In the genomic region with DNA sequence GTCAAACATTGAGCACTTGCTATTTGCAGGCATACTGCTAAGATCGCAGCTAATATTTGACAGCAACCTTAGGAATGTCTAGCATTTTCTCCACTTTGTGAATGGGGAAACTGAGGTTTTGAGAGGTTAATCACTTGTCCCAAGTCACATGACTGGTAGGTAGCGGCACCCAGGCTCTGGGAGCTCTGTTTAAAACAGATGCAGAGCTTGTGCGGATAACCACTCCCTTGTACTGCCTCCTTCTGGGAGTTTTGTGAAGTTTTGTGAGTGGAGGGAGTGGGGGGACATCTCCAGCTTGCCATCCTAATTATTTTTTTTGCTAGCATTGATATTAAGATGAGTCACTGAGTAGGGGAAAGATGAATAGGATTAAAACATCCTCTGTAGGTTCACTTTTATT, we compare ENCODE assay signal across 21 cellular contexts.
A peak's percentile ranks its signal among the peaks of the same experiment; 100 is the strongest.
DNase-seq lines count a peak whose midpoint lies in the region; ATAC-seq, FAIRE-seq and TF ChIP-seq lines count a peak whose summit lies in the region.
"Had no signal": no experiment of that assay in that cellular context is flagged by ENCODE, and none has a peak within 500 bp of the region (broad histone marks: within the 10 kb centered on the region; RNA-seq: fewer than 3 reads in every experiment).

No MANE protein-coding gene starts in this region.

- no peak for FAIRE-seq in frontal cortex (lab: Jason Lieb, UNC)
- FAIRE-seq: G401.6, GM18507 had no signal

- H3K4me2 ChIP-seq in mesendoderm (ENCODE audit: low read length) (no peak overlapping the region), PC-9 (no peak overlapping the region)

- H3K36me3 ChIP-seq in A673 (ENCODE audit: insufficient read depth, low read length, poor library complexity, severe bottlenecking) (no peaks in the 10 kb centered on the region), HUES6 (ENCODE audit: control insufficient read depth, insufficient read depth, low read length) (no peaks in the 10 kb centered on the region), endodermal cell (ENCODE audit: control insufficient read depth, insufficient read depth, low read length) (no peaks in the 10 kb centered on the region), mesendoderm (ENCODE audit: control insufficient read depth, insufficient read depth, low read length) (no peaks in the 10 kb centered on the region), PC-9 (ENCODE audit: low read depth) (no peaks in the 10 kb centered on the region)
- H3K36me3 ChIP-seq: SJSA1 had no signal

- intact Hi-C loops in A673 (cut with micrococcal nuclease; ENCODE audit: unreplicated experiment) (no loop called here), PC-9 (cut with micrococcal nuclease; ENCODE audit: unreplicated experiment) (no loop called here)

- no peak overlapping the region for H4K8ac ChIP-seq in mesendoderm (ENCODE audit: low read depth, low read length)

- H3K79me1 ChIP-seq in mesendoderm (ENCODE audit: low read length), result no peaks in the 10 kb centered on the region

- no peak for ATAC-seq in GM21360 (IDR thresholded peaks at IDR 0.05; ENCODE audit: unreplicated experiment)
- no peak for ATAC-seq in GM21390 (IDR thresholded peaks at IDR 0.05; ENCODE audit: unreplicated experiment)
- ATAC-seq: Right ventricle myocardium inferior had no signal

- H3K9me2 ChIP-seq in PC-9 (ENCODE audit: insufficient read depth), result no peaks in the 10 kb centered on the region

- no peak overlapping the region for H3K9ac ChIP-seq in HUES6 (ENCODE audit: low read length)
- H3K9ac ChIP-seq in endodermal cell (ENCODE audit: extremely low read depth, low read length, poor library complexity, severe bottlenecking), result no peak overlapping the region
- no peak overlapping the region for H3K9ac ChIP-seq in mesendoderm (ENCODE audit: low read length)

- H3K27me3 Mint-ChIP-seq in endodermal cell (ENCODE audit: insufficient read depth), result peaks cover 83% of the 10 kb centered on the region

- H2BK5ac ChIP-seq in mesendoderm (ENCODE audit: low read length), result no peak overlapping the region

- no peaks in the 10 kb centered on the region for H3K36me3 Mint-ChIP-seq in endodermal cell (ENCODE audit: low read depth)
- H3K36me3 Mint-ChIP-seq: CD14-positive monocyte had no signal

- no peak overlapping the region for H2BK120ac ChIP-seq in mesendoderm (ENCODE audit: low read depth, low read length)

- no peak overlapping the region for H3K18ac ChIP-seq in mesendoderm (ENCODE audit: low read length)

- no peak overlapping the region for H2AK5ac ChIP-seq in mesendoderm (ENCODE audit: low read length)

- CTCF ChIA-PET in A673 (lab: Charles Lee) (no interaction called here), PC-9 (lab: Charles Lee) (no interaction called here)

- no peak overlapping the region for H3K27ac Mint-ChIP-seq in endodermal cell
- H3K27ac Mint-ChIP-seq: B cell, CD14-positive monocyte had no signal

- H3K4ac ChIP-seq in mesendoderm (ENCODE audit: low read depth, low read length), result no peak overlapping the region

- H4K20me1 ChIP-seq in PC-9 (ENCODE audit: insufficient read depth), result no peaks in the 10 kb centered on the region

- H3K4me1 ChIP-seq in A673 (ENCODE audit: insufficient read depth, low read length, poor library complexity, severe bottlenecking), result peaks cover 13% of the 10 kb centered on the region
- H3K4me1 ChIP-seq in HUES6 (ENCODE audit: control insufficient read depth, insufficient read depth, low read length), result peaks cover 21% of the 10 kb centered on the region
- peaks cover 20% of the 10 kb centered on the region for H3K4me1 ChIP-seq in endodermal cell (ENCODE audit: control insufficient read depth, insufficient read depth, low read length)
- peaks cover 12% of the 10 kb centered on the region for H3K4me1 ChIP-seq in mesendoderm (ENCODE audit: control insufficient read depth, low read depth, low read length)
- H3K4me1 ChIP-seq in PC-9 (replicated peaks; ENCODE audit: insufficient read depth), result no peaks in the 10 kb centered on the region
- H3K4me1 ChIP-seq: SJSA1 had no signal

- peak; percentile 32 for TF ChIP-seq CTCF in A673 (conservative IDR thresholded peaks at IDR 0.05; ENCODE audit: low read depth, low read length)
- peak; percentile 66 for TF ChIP-seq CTCF in endodermal cell (conservative IDR thresholded peaks at IDR 0.05)
- TF ChIP-seq CTCF in PC-9 (conservative IDR thresholded peaks at IDR 0.05), result no peak

- BruUV-seq in A673 (replicated peaks; lab: Mats Ljungman, UMichigan) (no TSS peak), PC-9 (replicated peaks; lab: Mats Ljungman, UMichigan) (no TSS peak)

- H3K27me3 ChIP-seq in A673 (replicated peaks; ENCODE audit: insufficient read depth, low read depth, low read length, poor library complexity) (peaks cover 62% of the 10 kb centered on the region), HUES6 (ENCODE audit: control insufficient read depth, insufficient read depth, low read length) (peaks cover 100% of the 10 kb centered on the region), endodermal cell (ENCODE audit: control insufficient read depth, insufficient read depth, low read length, poor library complexity, severe bottlenecking) (peaks cover 69% of the 10 kb centered on the region), mesendoderm (ENCODE audit: insufficient read depth, low read length, poor library complexity) (peaks cover 2% of the 10 kb centered on the region), PC-9 (ENCODE audit: insufficient read depth, low read depth) (peaks cover 100% of the 10 kb centered on the region)
- H3K27me3 ChIP-seq: SJSA1 had no signal

- H2BK15ac ChIP-seq in mesendoderm (replicated peaks; ENCODE audit: low read depth), result no peak overlapping the region

- H3K56ac ChIP-seq in mesendoderm (ENCODE audit: low read length), result no peak overlapping the region

- no peaks in the 10 kb centered on the region for H3F3A ChIP-seq in PC-9 (ENCODE audit: insufficient read depth, low read depth)

- no peak for DNase-seq in A673 (ENCODE audit: low spot score)
- DNase-seq in endodermal cell, result no peak
- peak; percentile 32 for DNase-seq in mesendoderm
- no peak for DNase-seq in frontal cortex (ENCODE audit: low spot score in 2 of 2)
- DNase-seq in PC-9, result no peak
- DNase-seq: 8988T, HCEC 1CT, IMR-90, Karpas-422, NCI-H526, OCI-M1 had no signal

- no peak overlapping the region for H3K23ac ChIP-seq in mesendoderm (ENCODE audit: low read length)

- H3K9me3 Mint-ChIP-seq in endodermal cell, result no peaks in the 10 kb centered on the region
- H3K9me3 Mint-ChIP-seq: CD14-positive monocyte had no signal

- POLR2A ChIA-PET in A673 (lab: Charles Lee; ENCODE audit: low non-redundant PET) (no interaction called here), PC-9 (lab: Charles Lee; ENCODE audit: unreplicated experiment) (interaction anchor here (0.6 kb wide), 1 partner anchor 27 kb away, joined by 4 read pairs; no protein-coding TSS in a partner anchor)

- no peak overlapping the region for H3K4me3 Mint-ChIP-seq in endodermal cell
- H3K4me3 Mint-ChIP-seq: B cell, CD14-positive monocyte had no signal

- H3K27ac ChIP-seq in A673 (ENCODE audit: low read depth, low read length, poor library complexity, severe bottlenecking), result no peak overlapping the region
- H3K27ac ChIP-seq in HUES6 (ENCODE audit: low read depth, low read length), result no peak overlapping the region
- H3K27ac ChIP-seq in endodermal cell (ENCODE audit: low read depth, low read length), result no peak overlapping the region
- no peak overlapping the region for H3K27ac ChIP-seq in mesendoderm (ENCODE audit: low read depth, low read length)
- no peak overlapping the region for H3K27ac ChIP-seq in PC-9
- H3K27ac ChIP-seq: HL-60, SJSA1 had no signal

- H3K79me2 ChIP-seq in mesendoderm (ENCODE audit: control insufficient read depth, insufficient read depth, low read length) (no peaks in the 10 kb centered on the region), PC-9 (ENCODE audit: low read depth) (no peaks in the 10 kb centered on the region)

- H4K5ac ChIP-seq in mesendoderm (ENCODE audit: low read length), result no peak overlapping the region

- H3K9me3 ChIP-seq in A673 (ENCODE audit: low read depth, low read length, poor library complexity, severe bottlenecking) (no peaks in the 10 kb centered on the region), HUES6 (ENCODE audit: control insufficient read depth, insufficient read depth, low read depth, low read length) (no peaks in the 10 kb centered on the region), endodermal cell (ENCODE audit: control insufficient read depth, low read length) (no peaks in the 10 kb centered on the region), PC-9 (ENCODE audit: insufficient read depth, low read depth) (0 out of 2 replicates have a peak, but pooled peaks cover 4% of the 10 kb centered on the region)
- H3K9me3 ChIP-seq: SJSA1 had no signal

- H3K4me3 ChIP-seq in A673 (ENCODE audit: low read depth, low read length, poor library complexity, severe bottlenecking) (no peak overlapping the region), HUES6 (ENCODE audit: low read depth, low read length) (0 out of 2 replicates have a peak overlapping the region, but pooled peaks have one; percentile 19), endodermal cell (ENCODE audit: low read length) (no peak overlapping the region), mesendoderm (ENCODE audit: low read length) (no peak overlapping the region), PC-9 (no peak overlapping the region)
- H3K4me3 ChIP-seq: SJSA1 had no signal

- H2AFZ ChIP-seq in PC-9, result no peak overlapping the region

- 0 to 42% methylated on average over 1 to 3 of the region's 3 CpGs for WGBS in endodermal cell (ENCODE audit: insufficient coverage in 1 of 2, insufficient read length in 1 of 2), 2 experiments
- no CpG with 5 or more reads among the region's 3 CpGs for WGBS in mesendoderm (ENCODE audit: extremely low coverage, insufficient coverage, low lambda C conversion rate)

- peaks cover 57% of the 10 kb centered on the region for H3K4me1 Mint-ChIP-seq in endodermal cell
- H3K4me1 Mint-ChIP-seq: B cell, CD14-positive monocyte had no signal
